ENCODE assay signal across 11 cellular contexts in the genomic region with DNA sequence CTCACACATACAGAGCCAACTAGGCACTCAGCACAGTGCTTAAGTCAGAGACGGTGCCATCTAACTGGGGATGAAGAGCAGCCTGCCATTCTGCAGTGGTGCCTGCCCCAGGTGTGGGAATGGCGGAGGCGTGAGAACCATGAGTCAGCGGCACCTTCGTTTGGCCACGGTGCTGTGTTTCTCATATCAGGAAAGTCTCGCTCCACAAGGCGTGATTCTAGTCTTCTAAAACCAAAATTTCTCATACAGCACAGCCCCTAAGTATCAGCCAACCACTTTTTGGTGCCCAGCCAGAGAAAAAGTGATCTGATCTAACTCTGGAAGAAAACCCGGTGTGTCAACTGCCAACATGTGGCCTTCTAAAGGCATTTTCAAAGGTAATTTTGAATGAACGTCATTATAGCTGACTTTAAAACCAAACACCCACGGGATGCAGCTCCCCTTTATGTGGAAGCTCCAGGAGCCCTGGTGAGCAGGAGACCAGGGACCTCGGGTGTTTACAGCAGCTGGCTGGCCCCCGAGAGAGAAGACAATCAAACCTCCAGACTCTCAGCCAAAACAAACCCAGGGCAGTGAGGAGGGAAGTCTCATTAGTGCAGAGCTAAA. TPM values are rescaled to one million over a fixed set of nuclear protein-coding genes. Genes with fewer than 3 reads are reported as not detected.
DNase-seq lines count a peak whose midpoint lies in the region; ATAC-seq and TF ChIP-seq lines count a peak whose summit lies in the region.
"Had no signal": no experiment of that assay in that cellular context is flagged by ENCODE, and none has a peak within 500 bp of the region (broad histone marks: within the 10 kb centered on the region; RNA-seq: fewer than 3 reads in every experiment).

No MANE protein-coding gene starts in this region.

- H3K4me1 ChIP-seq in hepatocyte (ENCODE audit: insufficient read depth) (no peaks in the 10 kb centered on the region), right lobe of liver (no peaks in the 10 kb centered on the region)

- H3K27ac ChIP-seq in epithelial cell of prostate = no peak overlapping the region
- no peak overlapping the region for H3K27ac ChIP-seq in hepatocyte
- H3K27ac ChIP-seq in right lobe of liver = no peak overlapping the region

- TF ChIP-seq POLR2A in right lobe of liver (IDR thresholded peaks at IDR 0.05) = no peak

- DNase-seq in epithelial cell of prostate (ENCODE audit: low read depth, low spot score) = peak; percentile 27
- DNase-seq in hepatocyte (ENCODE audit: low spot score) = no peak
- DNase-seq in occipital lobe (lab: John Stamatoyannopoulos, UW) = no peak
- DNase-seq in right lobe of liver = no peak
- no peak for DNase-seq in inferior parietal cortex (ENCODE audit: extremely low spot score)
- DNase-seq: kidney had no signal

- no peaks in the 10 kb centered on the region for H3K9me2 ChIP-seq in hepatocyte (replicated peaks; ENCODE audit: insufficient read depth)

- intact Hi-C loops in right lobe of liver (cut with DNase I) = no loop called here

- no peaks in the 10 kb centered on the region for H3K36me3 ChIP-seq in hepatocyte (replicated peaks; ENCODE audit: insufficient read depth, low read depth)
- no peaks in the 10 kb centered on the region for H3K36me3 ChIP-seq in right lobe of liver

- WGBS in hepatocyte (ENCODE audit: low lambda C conversion rate, missing lambda C conversion rate) = 78% methylated on average over 13 of the region's 13 CpGs
- 54% methylated on average over 13 of the region's 13 CpGs for WGBS in right lobe of liver (ENCODE audit: insufficient coverage, low coverage, low lambda C conversion rate, missing lambda C conversion rate)

- no peak for TF ChIP-seq CTCF in hepatocyte (IDR thresholded peaks at IDR 0.05; ENCODE audit: poor library complexity)
- TF ChIP-seq CTCF in right lobe of liver (IDR thresholded peaks at IDR 0.05) = no peak

- H3K79me2 ChIP-seq in hepatocyte = no peaks in the 10 kb centered on the region

- H3K4me3 ChIP-seq in hepatocyte (no peak overlapping the region), right lobe of liver (no peak overlapping the region)

- no peaks in the 10 kb centered on the region for H3K27me3 ChIP-seq in hepatocyte
- H3K27me3 ChIP-seq in right lobe of liver = no peaks in the 10 kb centered on the region

- H2AFZ ChIP-seq in hepatocyte = no peak overlapping the region

- H3K9me3 ChIP-seq in hepatocyte (ENCODE audit: low read depth) (no peaks in the 10 kb centered on the region), right lobe of liver (no peaks in the 10 kb centered on the region)

- peak; percentile 43 for ATAC-seq in GM18502 (IDR thresholded peaks at IDR 0.05; ENCODE audit: poor library complexity, unreplicated experiment)
- ATAC-seq in GM19372 (IDR thresholded peaks at IDR 0.05; ENCODE audit: low read depth, unreplicated experiment) = peak; percentile 61
- peak; percentile 75 for ATAC-seq in HG03378 (IDR thresholded peaks at IDR 0.05; ENCODE audit: unreplicated experiment)
- no peak for ATAC-seq in right lobe of liver
- ATAC-seq: sciatic nerve had no signal

- H4K20me1 ChIP-seq in hepatocyte (ENCODE audit: insufficient read depth, poor library complexity, severe bottlenecking) = no peaks in the 10 kb centered on the region

- H3K4me2 ChIP-seq in hepatocyte = no peak overlapping the region

RNA-seq across cellular contexts. Expression of gene ABCC12, which starts 54.6 kb away (rescaled TPM):
- not detected in 2 replicates for total RNA-seq in hepatocyte
- not detected in 2 replicates for polyA plus RNA-seq in hepatocyte
- total RNA-seq in occipital lobe = 1.2 TPM
- under 1 TPM in 1 of 6 experiments, not detected in 5; 0.07 TPM for total RNA-seq in right lobe of liver
- total RNA-seq: dermis microvascular lymphatic vessel endothelial cell, kidney, sciatic nerve had no signal

Comparison
In these comparisons a context has a peak if more than half of its experiments do, and no peak if none do; other contexts are left out.
1. ATAC-seq: peak in GM18502 (single experiment), GM19372 (single experiment) and HG03378 (single experiment); none in right lobe of liver (0 of 4).